ENCODE assay signal across 8 cellular contexts in the genomic region with DNA sequence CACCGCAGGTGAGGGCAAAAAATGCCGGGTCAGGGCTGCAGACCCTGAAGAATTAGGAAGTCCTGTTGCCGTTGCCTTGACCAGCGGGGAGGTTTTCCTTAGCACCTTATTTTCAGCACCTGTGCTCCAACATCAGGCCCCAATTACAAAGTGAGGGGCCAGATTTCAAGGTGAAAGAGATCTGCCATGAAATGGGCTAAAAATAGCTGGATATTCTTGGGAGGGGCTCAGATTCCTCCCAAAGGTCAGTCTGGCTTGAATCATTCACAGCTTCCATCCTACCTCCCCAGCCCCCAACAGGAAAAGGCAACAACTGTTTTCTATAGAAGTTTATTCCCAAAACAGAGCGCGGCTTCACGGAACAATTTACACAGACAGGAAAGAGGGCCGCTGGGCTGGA. TPM values are rescaled to one million over a fixed set of nuclear protein-coding genes. Genes with fewer than 3 reads are reported as not detected.
DNase-seq lines count a peak whose midpoint lies in the region; ATAC-seq, FAIRE-seq and TF ChIP-seq lines count a peak whose summit lies in the region.

No MANE protein-coding gene starts in this region.

- H3K9me3 ChIP-seq in gastroesophageal sphincter (no peaks in the 10 kb centered on the region), gastrocnemius medialis (no peaks in the 10 kb centered on the region)

- no peak for DNase-seq in GM12892 (ENCODE audit: insufficient read length)
- no peak for DNase-seq in gastrocnemius medialis
- DNase-seq in NCI-H146 treated with DMSO at 0.1 percent for 48 hours (lab: John Stamatoyannopoulos, UW; ENCODE audit: unreplicated experiment): no peak
- no peak for DNase-seq in SIG-M5 (lab: John Stamatoyannopoulos, UW)
- no peak for DNase-seq in NCI-H1694 (lab: John Stamatoyannopoulos, UW)
- DNase-seq in NCI-H2107 treated with DMSO at 0.1 percent for 48 hours (lab: John Stamatoyannopoulos, UW; ENCODE audit: unreplicated experiment): no peak

- H3K4me3 ChIP-seq in WI38 (ENCODE audit: low read depth, low read length) (peak overlapping the region; percentile 94), gastroesophageal sphincter (peak overlapping the region; percentile 80 to 93), gastrocnemius medialis (peak overlapping the region; percentile 60 to 97 (median 84))

- intact Hi-C loops in gastrocnemius medialis (cut with DNase I; ENCODE audit: low total_unique reads): no loop called here

- peak; percentile 30 for FAIRE-seq in GM12892 (lab: Jason Lieb, UNC)

- H3K27me3 ChIP-seq in gastroesophageal sphincter (no peaks in the 10 kb centered on the region), gastrocnemius medialis (no peaks in the 10 kb centered on the region)

- no peak for TF ChIP-seq EP300 in gastroesophageal sphincter (IDR thresholded peaks at IDR 0.05)

- 29 to 69% methylated on average over 2 to 4 of the region's 8 CpGs for WGBS in gastroesophageal sphincter (ENCODE audit: low coverage in 1 of 2), 2 donors

- TF ChIP-seq POLR2A in GM12892 (IDR thresholded peaks at IDR 0.05; ENCODE audit: low read depth, low read length): no peak
- TF ChIP-seq POLR2A in gastroesophageal sphincter (IDR thresholded peaks at IDR 0.05): no peak
- TF ChIP-seq POLR2A in gastrocnemius medialis (IDR thresholded peaks at IDR 0.05): no peak

- H3K4me1 ChIP-seq in gastroesophageal sphincter: peaks cover 0 to 25% (median 18%) of the 10 kb centered on the region in 3 donors
- peaks cover 16 to 24% of the 10 kb centered on the region in 2 donors for H3K4me1 ChIP-seq in gastrocnemius medialis

- no peak for TF ChIP-seq CTCF in WI38 (IDR thresholded peaks at IDR 0.05; ENCODE audit: low read depth, low read length)
- no peak for TF ChIP-seq CTCF in gastroesophageal sphincter (IDR thresholded peaks at IDR 0.05)
- TF ChIP-seq CTCF in gastrocnemius medialis (IDR thresholded peaks at IDR 0.05 in 4 of 5, conservative IDR thresholded peaks at IDR 0.05 in 1 of 5): no peak

- in situ Hi-C loops in gastrocnemius medialis (cut with MboI; ENCODE audit: low sequenced_read_pairs in 4 of 4): no loop called here

- peaks cover 0 to 23% of the 10 kb centered on the region in 2 donors for H3K36me3 ChIP-seq in gastroesophageal sphincter
- peaks cover 0 to 19% of the 10 kb centered on the region in 2 donors for H3K36me3 ChIP-seq in gastrocnemius medialis

- ATAC-seq in gastroesophageal sphincter: no peak
- no peak for ATAC-seq in gastrocnemius medialis

- peak overlapping the region in 3 of 4 donors; percentile 87 to 93 (median 90) for H3K27ac ChIP-seq in gastroesophageal sphincter
- peak overlapping the region; percentile 84 to 92 (median 90) for H3K27ac ChIP-seq in gastrocnemius medialis

RNA-seq across cellular contexts. Expression of gene SLC26A6, which starts 0.9 kb away (rescaled TPM):
- 14.3 TPM for polyA plus RNA-seq in GM12892 (2012; ENCODE audit: missing spikeins)
- 10 to 100 TPM in 2 of 4 donors, 1 to 10 TPM in 2; 7.4 to 21.8 (median 10.7) TPM for total RNA-seq in gastroesophageal sphincter
- total RNA-seq in gastrocnemius medialis: 10 to 100 TPM in 2 of 4 donors, 1 to 10 TPM in 2; 6.1 to 17.3 (median 10.1) TPM

RNA-seq across cellular contexts. Expression of gene TMEM89, which starts 14.6 kb away (rescaled TPM):
- polyA plus RNA-seq in GM12892 (2012; ENCODE audit: missing spikeins): not detected
- not detected for total RNA-seq in gastroesophageal sphincter
- total RNA-seq in gastrocnemius medialis: not detected

RNA-seq across cellular contexts. Expression of gene CELSR3, which starts 26.5 kb away (rescaled TPM):
- polyA plus RNA-seq in GM12892 (2012; ENCODE audit: missing spikeins): 0.89 TPM
- 1 to 10 TPM in 1 of 4 donors, under 1 TPM in 3; 0.40 to 1.0 (median 0.66) TPM for total RNA-seq in gastroesophageal sphincter
- total RNA-seq in gastrocnemius medialis: under 1 TPM in 3 of 4 donors, not detected in 1; 0.02 to 0.25 (median 0.05) TPM

RNA-seq across cellular contexts. Expression of gene UQCRC1, which starts 26.7 kb away (rescaled TPM):
- 188 TPM for polyA plus RNA-seq in GM12892 (2012; ENCODE audit: missing spikeins)
- 100 to 1,000 TPM; 195 to 346 (median 302) TPM for total RNA-seq in gastroesophageal sphincter
- total RNA-seq in gastrocnemius medialis: 100 to 1,000 TPM; 679 to 861 (median 720) TPM

RNA-seq across cellular contexts. Expression of gene COL7A1, which starts 41.0 kb away (rescaled TPM):
- 1.4 TPM for polyA plus RNA-seq in GM12892 (2012; ENCODE audit: missing spikeins)
- total RNA-seq in gastroesophageal sphincter: 1 to 10 TPM; 1.7 to 3.9 (median 1.9) TPM
- 1 to 10 TPM in 2 of 4 donors, under 1 TPM in 2; 0.66 to 1.7 (median 1.1) TPM for total RNA-seq in gastrocnemius medialis
